ENCODE assay signal across 8 cellular contexts in the genomic region with DNA sequence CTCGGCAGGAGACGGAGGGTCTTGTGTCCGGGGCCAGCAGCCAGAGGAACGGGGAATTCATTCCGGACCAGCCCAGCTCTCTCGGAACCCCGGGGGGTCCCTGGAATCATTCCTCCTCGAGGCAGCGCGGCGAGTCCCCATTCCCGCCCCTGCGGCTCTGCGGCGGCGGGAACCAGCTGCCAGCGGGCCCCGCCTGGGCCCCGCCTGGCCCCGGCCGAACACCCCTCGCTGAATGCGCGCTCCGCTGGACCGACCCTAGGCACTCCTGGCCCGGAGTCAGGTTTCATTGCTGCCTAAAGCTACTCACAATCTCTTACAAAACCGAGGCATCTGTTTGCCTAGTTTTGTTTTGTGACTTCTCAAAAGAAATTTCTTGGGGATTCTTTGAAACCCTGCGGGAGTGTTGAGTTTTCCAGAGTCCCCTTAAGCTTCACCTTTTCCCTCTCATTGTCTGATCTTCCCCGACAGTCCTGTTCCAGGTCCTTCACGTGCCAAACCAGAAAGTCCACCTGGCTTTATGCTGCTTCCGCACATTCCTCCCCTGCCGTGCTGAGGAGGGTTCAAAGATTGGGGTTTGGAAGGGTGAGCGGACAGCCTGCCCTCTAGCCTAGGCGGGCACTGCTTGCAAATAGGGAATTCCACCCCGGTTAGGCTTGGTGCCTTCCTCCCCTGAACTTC. TPM values are rescaled to one million over a fixed set of nuclear protein-coding genes. Genes with fewer than 3 reads are reported as not detected.
DNase-seq lines count a peak whose midpoint lies in the region; ATAC-seq and TF ChIP-seq lines count a peak whose summit lies in the region.

No MANE protein-coding gene starts in this region.

- H3K4me1 ChIP-seq in Caco-2 (peaks cover 40% of the 10 kb centered on the region), gastroesophageal sphincter (peaks cover 0 to 34% (median 2%) of the 10 kb centered on the region in 3 donors), osteoblast (ENCODE audit: insufficient read depth, low read length) (peaks cover 45% of the 10 kb centered on the region)

- DNase-seq in Caco-2: peak; percentile 73 to 75
- DNase-seq in HK-2 (ENCODE audit: unreplicated experiment): peak; percentile 53
- peak; percentile 19 for DNase-seq in activated CD8-positive, alpha-beta T cell treated with anti-CD3 and anti-CD28 coated beads for 36 hours
- peak; percentile 82 for DNase-seq in osteoblast (ENCODE audit: insufficient read length, low spot score, missing footprints)
- no peak for DNase-seq in NCI-H2227 (lab: John Stamatoyannopoulos, UW; ENCODE audit: unreplicated experiment)

- CTCF ChIA-PET in Caco-2 (lab: Charles Lee): interaction anchor here (0.9 to 1.5 kb wide), 2 partner anchors 39 to 134 kb away, joined by 3 to 11 read pairs; no protein-coding TSS in a partner anchor
- CTCF ChIA-PET in activated CD8-positive, alpha-beta T cell treated with anti-CD3 and anti-CD28 coated beads for 36 hours (lab: Charles Lee): interaction anchor here (0.9 to 3.3 kb wide), 12 partner anchors 8 to 214 kb away, joined by 3 to 26 read pairs (median 3); partner anchors contain the start of gene PRMT9

- peaks cover 45% of the 10 kb centered on the region for H3K4me1 Mint-ChIP-seq in Caco-2 (ENCODE audit: low read depth, unreplicated experiment)
- H3K4me1 Mint-ChIP-seq in activated CD8-positive, alpha-beta T cell treated with anti-CD3 and anti-CD28 coated beads for 36 hours (ENCODE audit: low read depth): peaks cover 33% of the 10 kb centered on the region

- TF ChIP-seq POLR2A in gastroesophageal sphincter (IDR thresholded peaks at IDR 0.05): no peak

- H3K36me3 ChIP-seq in Caco-2 (ENCODE audit: control insufficient read depth, insufficient read depth, low read length) (no peaks in the 10 kb centered on the region), gastroesophageal sphincter (no peaks in the 10 kb centered on the region), osteoblast (ENCODE audit: insufficient read depth, low read length) (no peaks in the 10 kb centered on the region)

- H3K27ac ChIP-seq in gastroesophageal sphincter: peak overlapping the region; percentile 80 to 97 (median 94)
- H3K27ac ChIP-seq in osteoblast (ENCODE audit: low read depth, low read length): peak overlapping the region; percentile 78

- no peaks in the 10 kb centered on the region for H3K9me3 Mint-ChIP-seq in Caco-2 (ENCODE audit: unreplicated experiment)
- no peaks in the 10 kb centered on the region for H3K9me3 Mint-ChIP-seq in activated CD8-positive, alpha-beta T cell treated with anti-CD3 and anti-CD28 coated beads for 36 hours

- peak overlapping the region; percentile 98 for H3K4me2 ChIP-seq in osteoblast (ENCODE audit: insufficient read depth, low read length)

- H3K9me3 ChIP-seq in Caco-2 (no peaks in the 10 kb centered on the region), gastroesophageal sphincter (no peaks in the 10 kb centered on the region), osteoblast (ENCODE audit: low read depth, low read length) (no peaks in the 10 kb centered on the region)

- POLR2A ChIA-PET in Caco-2 (lab: Charles Lee): interaction anchor here (1.0 to 1.4 kb wide), 2 partner anchors 39 to 49 kb away, joined by 3 to 5 read pairs; partner anchors contain the start of gene PRMT9
- POLR2A ChIA-PET in activated CD8-positive, alpha-beta T cell treated with anti-CD3 and anti-CD28 coated beads for 36 hours (lab: Charles Lee): interaction anchor here (0.9 to 1.6 kb wide), 5 partner anchors 12 to 133 kb away, joined by 3 to 7 read pairs (median 3); partner anchors contain the start of gene TMEM184C

- peak overlapping the region; percentile 38 for H3K27ac Mint-ChIP-seq in Caco-2 (ENCODE audit: unreplicated experiment)
- peak overlapping the region; percentile 73 for H3K27ac Mint-ChIP-seq in activated CD8-positive, alpha-beta T cell treated with anti-CD3 and anti-CD28 coated beads for 36 hours

- ATAC-seq in GM19463 (IDR thresholded peaks at IDR 0.05; ENCODE audit: unreplicated experiment) (peak; percentile 13), gastroesophageal sphincter (peak; percentile 40), GM18519 (IDR thresholded peaks at IDR 0.05; ENCODE audit: low FRiP score, unreplicated experiment) (no peak)
- ATAC-seq in activated CD8-positive, alpha-beta T cell treated with anti-CD3 and anti-CD28 coated beads for 36 hours: peak; percentile 29

- H3K36me3 Mint-ChIP-seq in Caco-2 (ENCODE audit: insufficient read depth, unreplicated experiment): no peaks in the 10 kb centered on the region
- peaks cover 2% of the 10 kb centered on the region for H3K36me3 Mint-ChIP-seq in activated CD8-positive, alpha-beta T cell treated with anti-CD3 and anti-CD28 coated beads for 36 hours (ENCODE audit: low read depth)

- H3K27me3 ChIP-seq in Caco-2 (replicated peaks; ENCODE audit: control insufficient read depth, insufficient read depth, low read length): no peaks in the 10 kb centered on the region
- no peaks in the 10 kb centered on the region for H3K27me3 ChIP-seq in gastroesophageal sphincter
- no peaks in the 10 kb centered on the region for H3K27me3 ChIP-seq in osteoblast (ENCODE audit: insufficient read depth, low read length)

- H2AFZ ChIP-seq in osteoblast (ENCODE audit: low read length): peak overlapping the region; percentile 82

- WGBS in gastroesophageal sphincter (ENCODE audit: low coverage in 1 of 2), 2 donors: 0 to 3% methylated on average over 4 to 9 of the region's 36 CpGs

- TF ChIP-seq EP300 in gastroesophageal sphincter (IDR thresholded peaks at IDR 0.05): no peak

- H3K4me3 ChIP-seq in Caco-2 (ENCODE audit: low read depth, low read length) (peak overlapping the region; percentile 96), gastroesophageal sphincter (peak overlapping the region; percentile 74 to 85), osteoblast (ENCODE audit: insufficient read depth, low read length) (peak overlapping the region; percentile 89)

- TF ChIP-seq CTCF in Caco-2 (IDR thresholded peaks at IDR 0.05; ENCODE audit: insufficient read depth in 1 of 2, low read depth in 1 of 2, low read length in 1 of 2, severe bottlenecking in 1 of 2, unreplicated experiment in 1 of 2) (no peak), gastroesophageal sphincter (IDR thresholded peaks at IDR 0.05) (no peak), osteoblast (IDR thresholded peaks at IDR 0.05; ENCODE audit: extremely low read depth, low read depth, low read length) (no peak)
- no peak for TF ChIP-seq CTCF in activated CD8-positive, alpha-beta T cell treated with anti-CD3 and anti-CD28 coated beads for 36 hours (IDR thresholded peaks at IDR 0.05)

- peaks cover 48% of the 10 kb centered on the region for H3K79me2 ChIP-seq in osteoblast (ENCODE audit: insufficient read depth, low read length)

- no TSS peak for BruUV-seq in Caco-2 (replicated peaks; lab: Mats Ljungman, UMichigan)

- no peaks in the 10 kb centered on the region for H3K27me3 Mint-ChIP-seq in Caco-2 (ENCODE audit: insufficient read depth, unreplicated experiment)
- peaks cover 4% of the 10 kb centered on the region for H3K27me3 Mint-ChIP-seq in activated CD8-positive, alpha-beta T cell treated with anti-CD3 and anti-CD28 coated beads for 36 hours

- intact Hi-C loops in Caco-2 (cut with micrococcal nuclease; ENCODE audit: unreplicated experiment): loop anchor here (2.0 kb wide), 1 partner anchor 48 kb away; the partner anchor contains the start of gene PRMT9
- intact Hi-C loops in activated CD8-positive, alpha-beta T cell treated with anti-CD3 and anti-CD28 coated beads for 36 hours (cut with micrococcal nuclease): no loop called here

- peaks cover 3% of the 10 kb centered on the region for H4K20me1 ChIP-seq in osteoblast (ENCODE audit: insufficient read depth, low read length)

- H3K4me3 Mint-ChIP-seq in Caco-2 (ENCODE audit: unreplicated experiment): peak overlapping the region; percentile 79
- H3K4me3 Mint-ChIP-seq in activated CD8-positive, alpha-beta T cell treated with anti-CD3 and anti-CD28 coated beads for 36 hours: peak overlapping the region; percentile 80

RNA-seq across cellular contexts. Expression of gene ARHGAP10, which starts 0.8 kb away (rescaled TPM):
- total RNA-seq in Caco-2 (2022) (33.2 and 36.6 TPM in 2 replicates), gastroesophageal sphincter (100 to 1,000 TPM; 153 to 404 (median 215) TPM), osteoblast (31.5 and 32.7 TPM in 2 replicates)
- 1 to 10 TPM; 4.0 to 5.1 TPM for total RNA-seq in activated CD8-positive, alpha-beta T cell treated with anti-CD3 and anti-CD28 coated beads for 36 hours

RNA-seq across cellular contexts. Expression of gene PRMT9, which starts 48.7 kb away (rescaled TPM):
- total RNA-seq in Caco-2 (2022): 7.5 and 8.6 TPM in 2 replicates
- 1 to 10 TPM; 7.4 to 8.8 TPM for total RNA-seq in activated CD8-positive, alpha-beta T cell treated with anti-CD3 and anti-CD28 coated beads for 36 hours
- total RNA-seq in gastroesophageal sphincter: 10 to 100 TPM in 2 of 4 donors, 1 to 10 TPM in 2; 5.3 to 10.7 (median 9.0) TPM
- total RNA-seq in osteoblast: 8.3 and 9.0 TPM in 2 replicates
